In the genomic region with DNA sequence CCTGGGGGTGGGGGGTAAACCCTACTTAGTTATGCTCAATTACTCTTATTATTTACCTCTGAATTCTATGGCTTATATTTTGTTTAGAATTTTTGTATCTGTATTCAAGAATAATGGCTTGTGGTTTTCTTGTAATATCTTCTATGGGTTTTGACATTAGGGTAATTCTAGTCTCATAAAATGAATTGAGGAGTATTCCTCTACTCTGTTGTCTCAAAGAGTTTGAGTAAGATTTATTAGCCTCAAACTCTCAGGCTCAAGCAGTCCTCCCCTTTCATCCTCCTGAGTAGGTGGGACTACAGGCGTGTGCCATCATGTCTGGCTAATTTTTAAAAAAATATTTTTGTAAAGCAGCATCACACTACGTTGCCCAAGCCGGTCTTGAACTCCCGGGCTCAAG, we compare ENCODE assay signal across 32 cellular contexts. TPM values are rescaled to one million over a fixed set of nuclear protein-coding genes. Genes with fewer than 3 reads are reported as not detected.
"Had no signal": no experiment of that assay in that cellular context is flagged by ENCODE, and none has a peak within 500 bp of the region (broad histone marks: within the 10 kb centered on the region; RNA-seq: fewer than 3 reads in every experiment).

No MANE protein-coding gene starts in this region.

- H3K36me3 ChIP-seq: stomach, suprapubic skin, thoracic aorta, thyroid gland, tibial artery, tibial nerve, transverse colon, upper lobe of left lung, upper lobe of right lung, uterus, vagina had no signal

- DNase-seq: stimulated activated CD4-positive, alpha-beta T cell treated with anti-CD3 and anti-CD28 coated beads, Interleukin-2, amount 100 ng/mL, for 48 hours; stimulated activated CD4-positive, alpha-beta T cell treated with anti-CD3 and anti-CD28 coated beads, Interleukin-4, amount 100 ng/mL, for 1 hour; stimulated activated CD4-positive, alpha-beta T cell treated with anti-CD3 and anti-CD28 coated beads, Interleukin-4, amount 100 ng/mL, for 24 hours; stimulated activated CD4-positive, alpha-beta T cell treated with anti-CD3 and anti-CD28 coated beads, Interleukin-4, amount 100 ng/mL, for 4 hours; stimulated activated CD8-positive, alpha-beta memory T cell treated with anti-CD3 and anti-CD28 coated beads, Interleukin-4, amount 100 ng/mL, for 48 hours; stimulated activated naive B cell treated with anti-CD40 and anti-IgM and Interleukin-4, amounts not matched to agents 10 μg/mL and 1 μg/mL and 100 μg/mL, for 72 hours; stimulated activated naive CD4-positive, alpha-beta T cell; stimulated activated naive CD4-positive, alpha-beta T cell treated with Interleukin-2 at 50 U/mL for 16 hours; stimulated activated naive CD8-positive, alpha-beta T cell treated with anti-CD3 and anti-CD28 coated beads, Interleukin-15, amount 100 ng/mL, for 72 hours; stimulated activated naive CD8-positive, alpha-beta T cell treated with anti-CD3 and anti-CD28 coated beads, Interleukin-15, Interleukin-2, amounts not matched to agents 100 U/mL and 50 U/mL, for 24 hours; stomach; substantia nigra; testis; thyroid gland; tibial artery; transverse colon; trophoblast cell; upper lobe of left lung; upper lobe of right lung; uterus had no signal

- H3K27ac Mint-ChIP-seq: stimulated activated effector memory CD8-positive, alpha-beta T cell treated with anti-CD3 and anti-CD28 coated beads, Interleukin-12 subunit alpha, Interleukin-12 subunit beta, amount 100 ng/mL, for 72 hours; stimulated activated memory B cell treated with anti-CD40 and anti-IgM and Interleukin-4, amounts not matched to agents 10 μg/mL and 1 μg/mL and 100 μg/mL, for 72 hours; stimulated activated naive B cell treated with anti-CD40 and anti-IgM and Interleukin-4, amounts not matched to agents 10 μg/mL and 1 μg/mL and 100 μg/mL, for 72 hours; stimulated activated naive CD8-positive, alpha-beta T cell treated with anti-CD3 and anti-CD28 coated beads, Interleukin-15, Interleukin-2, amounts not matched to agents 100 ng/mL and 50 ng/mL, for 24 hours; type B pancreatic cell had no signal

- H3K4me3 ChIP-seq: stomach, suprapubic skin, testis, thoracic aorta, thyroid gland, tibial artery, tibial nerve, transverse colon, upper lobe of left lung, upper lobe of right lung, uterus, vagina had no signal

- H3K4me1 Mint-ChIP-seq: stimulated activated effector memory CD8-positive, alpha-beta T cell treated with anti-CD3 and anti-CD28 coated beads, Interleukin-12 subunit alpha, Interleukin-12 subunit beta, amount 100 ng/mL, for 72 hours; stimulated activated memory B cell treated with anti-CD40 and anti-IgM and Interleukin-4, amounts not matched to agents 10 μg/mL and 1 μg/mL and 100 μg/mL, for 72 hours; stimulated activated naive CD8-positive, alpha-beta T cell treated with anti-CD3 and anti-CD28 coated beads, Interleukin-15, amount 100 ng/mL, for 72 hours had no signal

- H3K27me3 ChIP-seq: stomach, suprapubic skin, testis, thyroid gland, tibial artery, tibial nerve, transverse colon, upper lobe of left lung, upper lobe of right lung, uterus, vagina had no signal

- H3K27ac ChIP-seq: stomach, suprapubic skin, testis, thoracic aorta, thyroid gland, tibial artery, tibial nerve, transverse colon, upper lobe of left lung, upper lobe of right lung, uterus, vagina had no signal

- H3K4me1 ChIP-seq: stomach, suprapubic skin, testis, thyroid gland, tibial artery, tibial nerve, transverse colon, upper lobe of left lung, upper lobe of right lung, uterus, vagina had no signal

- H3K9me3 Mint-ChIP-seq: stimulated activated effector memory CD8-positive, alpha-beta T cell treated with anti-CD3 and anti-CD28 coated beads, Interleukin-12 subunit alpha, Interleukin-12 subunit beta, amount 100 ng/mL, for 72 hours; stimulated activated memory B cell treated with anti-CD40 and anti-IgM and Interleukin-4, amounts not matched to agents 10 μg/mL and 1 μg/mL and 100 μg/mL, for 72 hours; stimulated activated naive B cell treated with anti-CD40 and anti-IgM and Interleukin-4, amounts not matched to agents 10 μg/mL and 1 μg/mL and 100 μg/mL, for 72 hours; stimulated activated naive CD8-positive, alpha-beta T cell treated with anti-CD3 and anti-CD28 coated beads, Interleukin-15, amount 100 ng/mL, for 72 hours; stimulated activated naive CD8-positive, alpha-beta T cell treated with anti-CD3 and anti-CD28 coated beads, Interleukin-15, Interleukin-2, amounts not matched to agents 100 ng/mL and 50 ng/mL, for 24 hours; type B pancreatic cell had no signal

- H3K9me3 ChIP-seq: stomach, suprapubic skin, testis, thoracic aorta, thyroid gland, tibial artery, tibial nerve, transverse colon, upper lobe of left lung, upper lobe of right lung, uterus, vagina had no signal

- H3K4me3 Mint-ChIP-seq: stimulated activated effector memory CD8-positive, alpha-beta T cell treated with anti-CD3 and anti-CD28 coated beads, Interleukin-12 subunit alpha, Interleukin-12 subunit beta, amount 100 ng/mL, for 72 hours; stimulated activated memory B cell treated with anti-CD40 and anti-IgM and Interleukin-4, amounts not matched to agents 10 μg/mL and 1 μg/mL and 100 μg/mL, for 72 hours; stimulated activated naive B cell treated with anti-CD40 and anti-IgM and Interleukin-4, amounts not matched to agents 10 μg/mL and 1 μg/mL and 100 μg/mL, for 72 hours; stimulated activated naive CD8-positive, alpha-beta T cell treated with anti-CD3 and anti-CD28 coated beads, Interleukin-15, amount 100 ng/mL, for 72 hours; stimulated activated naive CD8-positive, alpha-beta T cell treated with anti-CD3 and anti-CD28 coated beads, Interleukin-15, Interleukin-2, amounts not matched to agents 100 ng/mL and 50 ng/mL, for 24 hours; type B pancreatic cell had no signal

- H3K36me3 Mint-ChIP-seq: stimulated activated effector memory CD8-positive, alpha-beta T cell treated with anti-CD3 and anti-CD28 coated beads, Interleukin-12 subunit alpha, Interleukin-12 subunit beta, amount 100 ng/mL, for 72 hours; stimulated activated memory B cell treated with anti-CD40 and anti-IgM and Interleukin-4, amounts not matched to agents 10 μg/mL and 1 μg/mL and 100 μg/mL, for 72 hours; stimulated activated naive B cell treated with anti-CD40 and anti-IgM and Interleukin-4, amounts not matched to agents 10 μg/mL and 1 μg/mL and 100 μg/mL, for 72 hours; type B pancreatic cell had no signal

- H3K27me3 Mint-ChIP-seq: stimulated activated memory B cell treated with anti-CD40 and anti-IgM and Interleukin-4, amounts not matched to agents 10 μg/mL and 1 μg/mL and 100 μg/mL, for 72 hours; stimulated activated naive B cell treated with anti-CD40 and anti-IgM and Interleukin-4, amounts not matched to agents 10 μg/mL and 1 μg/mL and 100 μg/mL, for 72 hours; stimulated activated naive CD8-positive, alpha-beta T cell treated with anti-CD3 and anti-CD28 coated beads, Interleukin-15, amount 100 ng/mL, for 72 hours; type B pancreatic cell had no signal

- ATAC-seq: stimulated activated effector memory CD8-positive, alpha-beta T cell treated with anti-CD3 and anti-CD28 coated beads, Interleukin-12 subunit alpha, Interleukin-12 subunit beta, amount 100 ng/mL, for 72 hours; stimulated activated memory B cell treated with anti-CD40 and anti-IgM and Interleukin-4, amounts not matched to agents 10 μg/mL and 1 μg/mL and 100 μg/mL, for 72 hours; stimulated activated naive B cell treated with anti-CD40 and anti-IgM and Interleukin-4, amounts not matched to agents 10 μg/mL and 1 μg/mL and 100 μg/mL, for 72 hours; stimulated activated naive CD8-positive, alpha-beta T cell treated with anti-CD3 and anti-CD28 coated beads, Interleukin-15, amount 100 ng/mL, for 72 hours; stimulated activated naive CD8-positive, alpha-beta T cell treated with anti-CD3 and anti-CD28 coated beads, Interleukin-15, Interleukin-2, amounts not matched to agents 100 U/mL and 50 U/mL, for 24 hours; upper lobe of right lung had no signal

RNA-seq across cellular contexts. Expression of gene UCMA, which starts 19.6 kb away (rescaled TPM):
- total RNA-seq: stomach, subcutaneous adipose tissue, suprapubic skin, temporal lobe, thoracic aorta, thyroid gland, tibial nerve, transverse colon, upper lobe of left lung, upper lobe of right lung, ureter, urinary bladder, vagina had no signal
- polyA plus RNA-seq: stomach, urinary bladder had no signal
